Comparison of ENCODE assay signal across 1 cellular context in genomic region chr1:97814121-97814520, GRCh38.
TF ChIP-seq lines count a peak whose summit lies in the region.

No MANE protein-coding gene starts in this region.

TF ChIP-seq in IMR-90, 13 proteins besides CTCF, POLR2A, EP300 and RAD21:
- TF ChIP-seq CEBPB (IDR thresholded peaks at IDR 0.05; ENCODE audit: low read depth, low read length) (no peak), BHLHE40 (IDR thresholded peaks at IDR 0.05; ENCODE audit: low read depth, low read length) (no peak), USF2 (IDR thresholded peaks at IDR 0.05; ENCODE audit: low read depth, low read length) (no peak), MXI1 (IDR thresholded peaks at IDR 0.05; ENCODE audit: borderline replicate concordance, low read depth, low read length) (no peak), RFX5 (IDR thresholded peaks at IDR 0.05; ENCODE audit: low read depth, low read length) (no peak), MAFK (IDR thresholded peaks at IDR 0.05; ENCODE audit: low read depth, low read length) (no peak), MAZ (IDR thresholded peaks at IDR 0.05; ENCODE audit: borderline replicate concordance, low read depth, low read length) (no peak), RCOR1 (IDR thresholded peaks at IDR 0.05; ENCODE audit: insufficient replicate concordance, low read length) (no peak), NFE2L2 (IDR thresholded peaks at IDR 0.05; ENCODE audit: low read depth, low read length) (no peak), ELK1 (IDR thresholded peaks at IDR 0.05; ENCODE audit: borderline replicate concordance, low read depth, low read length) (no peak), CHD1 (IDR thresholded peaks at IDR 0.05; ENCODE audit: low read depth, low read length) (no peak), FOS (IDR thresholded peaks at IDR 0.05; ENCODE audit: low read depth, low read length) (no peak), SMC3 (IDR thresholded peaks at IDR 0.05; ENCODE audit: low read depth, low read length) (no peak)
